In the genomic region with DNA sequence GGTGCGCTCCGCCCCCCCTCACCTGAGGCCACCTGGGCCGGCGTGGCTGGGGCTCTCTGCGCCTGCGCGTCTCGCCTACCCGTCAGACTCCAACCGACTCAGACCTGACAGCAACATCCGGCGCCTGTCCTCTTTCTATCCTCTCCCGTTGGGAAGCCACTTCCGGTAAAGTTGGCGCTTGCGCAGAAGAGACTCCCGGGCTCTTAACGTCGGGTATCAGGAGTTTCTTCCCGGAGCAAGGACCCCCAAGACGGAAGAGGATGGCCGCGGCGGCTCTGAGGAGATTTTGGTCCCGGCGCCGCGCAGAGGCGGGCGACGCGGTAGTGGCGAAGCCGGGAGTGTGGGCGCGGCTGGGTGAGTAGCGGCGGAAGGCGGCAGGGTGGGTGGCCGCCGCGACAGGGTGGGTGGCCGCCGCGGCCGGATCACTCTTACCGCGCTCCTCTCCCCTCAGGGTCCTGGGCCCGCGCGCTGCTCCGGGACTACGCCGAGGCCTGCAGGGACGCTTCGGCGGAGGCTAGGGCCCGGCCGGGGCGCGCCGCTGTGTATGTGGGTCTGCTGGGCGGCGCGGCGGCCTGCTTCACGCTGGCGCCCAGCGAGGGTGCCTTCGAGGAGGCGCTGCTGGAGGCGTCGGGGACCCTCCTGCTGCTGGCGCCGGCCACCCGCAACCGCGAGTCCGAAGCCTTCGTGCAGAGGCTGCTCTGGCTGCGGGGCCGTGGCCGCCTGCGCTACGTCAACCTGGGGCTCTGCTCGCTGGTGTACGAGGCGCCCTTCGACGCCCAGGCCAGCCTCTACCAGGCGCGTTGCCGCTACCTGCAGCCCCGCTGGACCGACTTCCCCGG, we compare ENCODE assay signal across 1 cellular context.
TF ChIP-seq lines count a peak whose summit lies in the region.

A gene (plus strand): TSS at position 249 of the 839 bp plus-strand sequence. CDS start 12 bp downstream, at position 261.
A gene (minus strand): TSS at position 77 of the 839 bp plus-strand sequence. CDS start 229 bp downstream, outside the sequence.

TF ChIP-seq in SK-N-SH, 30 proteins besides CTCF, POLR2A, EP300 and RAD21 (continued from another document):
- TF ChIP-seq GATA2 (CRISPR knock-in tag; IDR thresholded peaks at IDR 0.05) (no peak), TAF1 (IDR thresholded peaks at IDR 0.05; ENCODE audit: borderline replicate concordance, low read depth, low read length) (peak; percentile 91), TCF12 (IDR thresholded peaks at IDR 0.05) (peak; percentile 32; the same call in 1 of the 2 replicates), TEAD4 (IDR thresholded peaks at IDR 0.05; ENCODE audit: borderline replicate concordance, insufficient read depth) (no peak), MEF2A (IDR thresholded peaks at IDR 0.05; ENCODE audit: borderline replicate concordance, low read depth) (no peak), NRF1 (IDR thresholded peaks at IDR 0.05; ENCODE audit: low read depth, low read length) (peak; percentile 90), SMC3 (IDR thresholded peaks at IDR 0.05; ENCODE audit: low read depth, low read length) (no peak; the same call in 1 of the 2 replicates), RXRA (IDR thresholded peaks at IDR 0.05; ENCODE audit: borderline replicate concordance, low read depth) (no peak), RCOR1 (IDR thresholded peaks at IDR 0.05; ENCODE audit: low read length) (peak; percentile 41; the same call in 1 of the 2 replicates)
- TF ChIP-seq, protein P1, sequence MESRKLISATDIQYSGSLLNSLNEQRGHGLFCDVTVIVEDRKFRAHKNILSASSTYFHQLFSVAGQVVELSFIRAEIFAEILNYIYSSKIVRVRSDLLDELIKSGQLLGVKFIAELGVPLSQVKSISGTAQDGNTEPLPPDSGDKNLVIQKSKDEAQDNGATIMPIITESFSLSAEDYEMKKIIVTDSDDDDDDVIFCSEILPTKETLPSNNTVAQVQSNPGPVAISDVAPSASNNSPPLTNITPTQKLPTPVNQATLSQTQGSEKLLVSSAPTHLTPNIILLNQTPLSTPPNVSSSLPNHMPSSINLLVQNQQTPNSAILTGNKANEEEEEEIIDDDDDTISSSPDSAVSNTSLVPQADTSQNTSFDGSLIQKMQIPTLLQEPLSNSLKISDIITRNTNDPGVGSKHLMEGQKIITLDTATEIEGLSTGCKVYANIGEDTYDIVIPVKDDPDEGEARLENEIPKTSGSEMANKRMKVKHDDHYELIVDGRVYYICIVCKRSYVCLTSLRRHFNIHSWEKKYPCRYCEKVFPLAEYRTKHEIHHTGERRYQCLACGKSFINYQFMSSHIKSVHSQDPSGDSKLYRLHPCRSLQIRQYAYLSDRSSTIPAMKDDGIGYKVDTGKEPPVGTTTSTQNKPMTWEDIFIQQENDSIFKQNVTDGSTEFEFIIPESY (IDR thresholded peaks at IDR 0.05; ENCODE audit: borderline replicate concordance, low read depth), result no peak
- TF ChIP-seq, protein P2, sequence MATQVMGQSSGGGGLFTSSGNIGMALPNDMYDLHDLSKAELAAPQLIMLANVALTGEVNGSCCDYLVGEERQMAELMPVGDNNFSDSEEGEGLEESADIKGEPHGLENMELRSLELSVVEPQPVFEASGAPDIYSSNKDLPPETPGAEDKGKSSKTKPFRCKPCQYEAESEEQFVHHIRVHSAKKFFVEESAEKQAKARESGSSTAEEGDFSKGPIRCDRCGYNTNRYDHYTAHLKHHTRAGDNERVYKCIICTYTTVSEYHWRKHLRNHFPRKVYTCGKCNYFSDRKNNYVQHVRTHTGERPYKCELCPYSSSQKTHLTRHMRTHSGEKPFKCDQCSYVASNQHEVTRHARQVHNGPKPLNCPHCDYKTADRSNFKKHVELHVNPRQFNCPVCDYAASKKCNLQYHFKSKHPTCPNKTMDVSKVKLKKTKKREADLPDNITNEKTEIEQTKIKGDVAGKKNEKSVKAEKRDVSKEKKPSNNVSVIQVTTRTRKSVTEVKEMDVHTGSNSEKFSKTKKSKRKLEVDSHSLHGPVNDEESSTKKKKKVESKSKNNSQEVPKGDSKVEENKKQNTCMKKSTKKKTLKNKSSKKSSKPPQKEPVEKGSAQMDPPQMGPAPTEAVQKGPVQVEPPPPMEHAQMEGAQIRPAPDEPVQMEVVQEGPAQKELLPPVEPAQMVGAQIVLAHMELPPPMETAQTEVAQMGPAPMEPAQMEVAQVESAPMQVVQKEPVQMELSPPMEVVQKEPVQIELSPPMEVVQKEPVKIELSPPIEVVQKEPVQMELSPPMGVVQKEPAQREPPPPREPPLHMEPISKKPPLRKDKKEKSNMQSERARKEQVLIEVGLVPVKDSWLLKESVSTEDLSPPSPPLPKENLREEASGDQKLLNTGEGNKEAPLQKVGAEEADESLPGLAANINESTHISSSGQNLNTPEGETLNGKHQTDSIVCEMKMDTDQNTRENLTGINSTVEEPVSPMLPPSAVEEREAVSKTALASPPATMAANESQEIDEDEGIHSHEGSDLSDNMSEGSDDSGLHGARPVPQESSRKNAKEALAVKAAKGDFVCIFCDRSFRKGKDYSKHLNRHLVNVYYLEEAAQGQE (IDR thresholded peaks at IDR 0.05; ENCODE audit: low read depth, low read length), result peak; percentile 72
- TF ChIP-seq, protein P3, sequence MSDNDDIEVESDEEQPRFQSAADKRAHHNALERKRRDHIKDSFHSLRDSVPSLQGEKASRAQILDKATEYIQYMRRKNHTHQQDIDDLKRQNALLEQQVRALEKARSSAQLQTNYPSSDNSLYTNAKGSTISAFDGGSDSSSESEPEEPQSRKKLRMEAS (IDR thresholded peaks at IDR 0.05; ENCODE audit: low read depth), result peak; percentile 79
- TF ChIP-seq, protein P4, sequence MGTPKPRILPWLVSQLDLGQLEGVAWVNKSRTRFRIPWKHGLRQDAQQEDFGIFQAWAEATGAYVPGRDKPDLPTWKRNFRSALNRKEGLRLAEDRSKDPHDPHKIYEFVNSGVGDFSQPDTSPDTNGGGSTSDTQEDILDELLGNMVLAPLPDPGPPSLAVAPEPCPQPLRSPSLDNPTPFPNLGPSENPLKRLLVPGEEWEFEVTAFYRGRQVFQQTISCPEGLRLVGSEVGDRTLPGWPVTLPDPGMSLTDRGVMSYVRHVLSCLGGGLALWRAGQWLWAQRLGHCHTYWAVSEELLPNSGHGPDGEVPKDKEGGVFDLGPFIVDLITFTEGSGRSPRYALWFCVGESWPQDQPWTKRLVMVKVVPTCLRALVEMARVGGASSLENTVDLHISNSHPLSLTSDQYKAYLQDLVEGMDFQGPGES (IDR thresholded peaks at IDR 0.05; ENCODE audit: low read depth, low read length), result no peak
TF ChIP-seq in SK-N-SH: peak in this region for 15.
